ENCODE assay signal across 18 cellular contexts in genomic region chr6:16746812-16747211, GRCh38. TPM values are rescaled to one million over a fixed set of nuclear protein-coding genes. Genes with fewer than 3 reads are reported as not detected.
A peak's percentile ranks its signal among the peaks of the same experiment; 100 is the strongest.
DNase-seq lines count a peak whose midpoint lies in the region; ATAC-seq and TF ChIP-seq lines count a peak whose summit lies in the region.
"Had no signal": no experiment of that assay in that cellular context is flagged by ENCODE, and none has a peak within 500 bp of the region (broad histone marks: within the 10 kb centered on the region; RNA-seq: fewer than 3 reads in every experiment).

No MANE protein-coding gene starts in this region.

- no peak overlapping the region for H3K4me3 ChIP-seq in A673 (ENCODE audit: low read depth, low read length, poor library complexity, severe bottlenecking)
- no peak overlapping the region for H3K4me3 ChIP-seq in effector memory CD4-positive, alpha-beta T cell (ENCODE audit: insufficient read depth, low read depth, low read length, poor library complexity, severe bottlenecking)
- H3K4me3 ChIP-seq: prostate gland, upper lobe of left lung had no signal

- peak overlapping the region; percentile 58 for H3K27ac Mint-ChIP-seq in activated T-helper 17 cell treated with anti-CD3 and anti-CD28 coated beads, Interleukin-2, amount 50 U/mL, for 72 hours
- H3K27ac Mint-ChIP-seq in progenitor cell of endocrine pancreas: peak overlapping the region; percentile 54
- no peak overlapping the region for H3K27ac Mint-ChIP-seq in natural killer cell
- H3K27ac Mint-ChIP-seq: CD4-positive, alpha-beta T cell; naive thymus-derived CD4-positive, alpha-beta T cell; stimulated activated naive B cell treated with anti-CD40 and anti-IgM and Interleukin-4, amounts not matched to agents 10 μg/mL and 1 μg/mL and 100 μg/mL, for 72 hours had no signal

- H3K4me3 Mint-ChIP-seq in activated T-helper 17 cell treated with anti-CD3 and anti-CD28 coated beads, Interleukin-2, amount 50 U/mL, for 72 hours: peak overlapping the region; percentile 54
- H3K4me3 Mint-ChIP-seq in progenitor cell of endocrine pancreas (ENCODE audit: low read depth) (no peak overlapping the region), natural killer cell (no peak overlapping the region)
- H3K4me3 Mint-ChIP-seq: CD4-positive, alpha-beta T cell; naive thymus-derived CD4-positive, alpha-beta T cell; stimulated activated naive B cell treated with anti-CD40 and anti-IgM and Interleukin-4, amounts not matched to agents 10 μg/mL and 1 μg/mL and 100 μg/mL, for 72 hours had no signal

- H3K27me3 ChIP-seq in A673 (replicated peaks; ENCODE audit: insufficient read depth, low read depth, low read length, poor library complexity) (no peaks in the 10 kb centered on the region), foreskin keratinocyte (no peaks in the 10 kb centered on the region)
- H3K27me3 ChIP-seq in effector memory CD4-positive, alpha-beta T cell (replicated peaks; ENCODE audit: control insufficient read depth, insufficient read depth, low read length, poor library complexity, severe bottlenecking): no peaks in the 10 kb centered on the region
- H3K27me3 ChIP-seq: upper lobe of left lung had no signal

- intact Hi-C loops in A673 (cut with micrococcal nuclease; ENCODE audit: unreplicated experiment): no loop called here
- intact Hi-C loops in natural killer cell (cut with micrococcal nuclease): no loop called here

- H3K36me3 ChIP-seq in A673 (ENCODE audit: insufficient read depth, low read length, poor library complexity, severe bottlenecking): no peaks in the 10 kb centered on the region
- peaks cover 6% of the 10 kb centered on the region for H3K36me3 ChIP-seq in effector memory CD4-positive, alpha-beta T cell (ENCODE audit: control insufficient read depth, insufficient read depth, low read length)
- H3K36me3 ChIP-seq: prostate gland had no signal

- POLR2A ChIA-PET in A673 (lab: Charles Lee; ENCODE audit: low non-redundant PET): no interaction called here

- H3K27ac ChIP-seq in A673 (ENCODE audit: low read depth, low read length, poor library complexity, severe bottlenecking) (peak overlapping the region; percentile 3), foreskin keratinocyte (peak overlapping the region; percentile 60)
- H3K27ac ChIP-seq in effector memory CD4-positive, alpha-beta T cell (ENCODE audit: insufficient read depth, low read length, poor library complexity, severe bottlenecking): no peak overlapping the region
- H3K27ac ChIP-seq: upper lobe of left lung had no signal

- H3K4me1 Mint-ChIP-seq in activated T-helper 17 cell treated with anti-CD3 and anti-CD28 coated beads, Interleukin-2, amount 50 U/mL, for 72 hours: peaks cover 63% of the 10 kb centered on the region
- peaks cover 36% of the 10 kb centered on the region for H3K4me1 Mint-ChIP-seq in progenitor cell of endocrine pancreas (ENCODE audit: low read depth)
- H3K4me1 Mint-ChIP-seq in natural killer cell: peaks cover 34 to 52% of the 10 kb centered on the region in 2 donors

- no peak for DNase-seq in A673 (ENCODE audit: low spot score)
- DNase-seq in foreskin keratinocyte: no peak
- DNase-seq in progenitor cell of endocrine pancreas (ENCODE audit: low spot score, unreplicated experiment): no peak
- DNase-seq in effector memory CD4-positive, alpha-beta T cell: no peak
- no peak for DNase-seq in natural killer cell
- no peak for DNase-seq in COLO668 (lab: John Stamatoyannopoulos, UW; ENCODE audit: unreplicated experiment)
- no peak for DNase-seq in activated naive CD4-positive, alpha-beta T cell treated with anti-CD3 and anti-CD28 coated beads, Interleukin-2, amount 50 U/mL, for 16 hours
- DNase-seq: activated CD8-positive, alpha-beta memory T cell treated with anti-CD3 and anti-CD28 coated beads, Interleukin-2, amount 50 U/mL, for 4 hours; anterior cingulate cortex; CD4-positive, alpha-beta T cell; DND-41; naive thymus-derived CD4-positive, alpha-beta T cell; NCI-H1417 treated with DMSO at 0.1 percent for 48 hours; NCI-H748 treated with DMSO at 0.1 percent for 48 hours; stimulated activated naive B cell treated with anti-CD40 and anti-IgM and Interleukin-4, amounts not matched to agents 10 μg/mL and 1 μg/mL and 100 μg/mL, for 72 hours; upper lobe of left lung had no signal

- CTCF ChIA-PET in A673 (lab: Charles Lee): no interaction called here

- H3K4me1 ChIP-seq in A673 (ENCODE audit: insufficient read depth, low read length, poor library complexity, severe bottlenecking): peaks cover 34% of the 10 kb centered on the region
- peaks cover 13% of the 10 kb centered on the region for H3K4me1 ChIP-seq in foreskin keratinocyte
- no peaks in the 10 kb centered on the region for H3K4me1 ChIP-seq in effector memory CD4-positive, alpha-beta T cell (ENCODE audit: control insufficient read depth, insufficient read depth, low read length, poor library complexity, severe bottlenecking)

- H3K27me3 Mint-ChIP-seq in activated T-helper 17 cell treated with anti-CD3 and anti-CD28 coated beads, Interleukin-2, amount 50 U/mL, for 72 hours: no peaks in the 10 kb centered on the region
- H3K27me3 Mint-ChIP-seq in progenitor cell of endocrine pancreas: no peaks in the 10 kb centered on the region
- no peaks in the 10 kb centered on the region for H3K27me3 Mint-ChIP-seq in natural killer cell (ENCODE audit: low read depth in 2 of 2)
- H3K27me3 Mint-ChIP-seq: CD4-positive, alpha-beta T cell; naive thymus-derived CD4-positive, alpha-beta T cell had no signal

- BruUV-seq in A673 (replicated peaks; lab: Mats Ljungman, UMichigan): no TSS peak

- no peaks in the 10 kb centered on the region for H3K9me3 ChIP-seq in A673 (ENCODE audit: low read depth, low read length, poor library complexity, severe bottlenecking)
- H3K9me3 ChIP-seq in effector memory CD4-positive, alpha-beta T cell (ENCODE audit: control insufficient read depth, low read length): no peaks in the 10 kb centered on the region
- H3K9me3 ChIP-seq: prostate gland, upper lobe of left lung had no signal

- ATAC-seq in activated T-helper 17 cell treated with anti-CD3 and anti-CD28 coated beads, Interleukin-2, amount 50 U/mL, for 72 hours (replicated peaks): no peak
- ATAC-seq in foreskin keratinocyte (no peak), natural killer cell (no peak)

- H3K9me3 Mint-ChIP-seq in activated T-helper 17 cell treated with anti-CD3 and anti-CD28 coated beads, Interleukin-2, amount 50 U/mL, for 72 hours: no peaks in the 10 kb centered on the region
- H3K9me3 Mint-ChIP-seq in progenitor cell of endocrine pancreas (ENCODE audit: low read depth) (no peaks in the 10 kb centered on the region), natural killer cell (no peaks in the 10 kb centered on the region)
- H3K9me3 Mint-ChIP-seq: CD4-positive, alpha-beta T cell; naive thymus-derived CD4-positive, alpha-beta T cell; stimulated activated naive B cell treated with anti-CD40 and anti-IgM and Interleukin-4, amounts not matched to agents 10 μg/mL and 1 μg/mL and 100 μg/mL, for 72 hours had no signal

- no peak for TF ChIP-seq CTCF in A673 (conservative IDR thresholded peaks at IDR 0.05; ENCODE audit: low read depth, low read length)
- no peak for TF ChIP-seq CTCF in foreskin keratinocyte (conservative IDR thresholded peaks at IDR 0.05)
- no peak for TF ChIP-seq CTCF in progenitor cell of endocrine pancreas (IDR thresholded peaks at IDR 0.05; ENCODE audit: unreplicated experiment)
- TF ChIP-seq CTCF in natural killer cell (IDR thresholded peaks at IDR 0.05): no peak

- peaks cover 98% of the 10 kb centered on the region for H3K36me3 Mint-ChIP-seq in activated T-helper 17 cell treated with anti-CD3 and anti-CD28 coated beads, Interleukin-2, amount 50 U/mL, for 72 hours (ENCODE audit: low read depth)
- H3K36me3 Mint-ChIP-seq in progenitor cell of endocrine pancreas (ENCODE audit: insufficient read depth) (peaks cover 13% of the 10 kb centered on the region), natural killer cell (no peaks in the 10 kb centered on the region)

RNA-seq across cellular contexts. Expression of gene ATXN1, which starts 14.4 kb away (rescaled TPM):
- 25.6 and 25.7 TPM in 2 replicates for total RNA-seq in A673 (2021)
- total RNA-seq in activated T-helper 17 cell treated with anti-CD3 and anti-CD28 coated beads, Interleukin-2, amount 50 U/mL, for 72 hours: 100 to 1,000 TPM in 1 of 2 donors, 10 to 100 TPM in 1; 41.0 to 115 TPM
- total RNA-seq in foreskin keratinocyte: 7.2 and 11.9 TPM in 2 replicates
- polyA plus RNA-seq in foreskin keratinocyte: 2.4 and 3.0 TPM in 2 replicates
- total RNA-seq in progenitor cell of endocrine pancreas: 35.8 and 37.5 TPM in 2 replicates
- 100 to 1,000 TPM in 1 of 3 donors, 10 to 100 TPM in 2; 90.4 to 120 (median 97.9) TPM for total RNA-seq in natural killer cell

Comparison
In these comparisons a context has a peak if more than half of its experiments do, and no peak if none do; other contexts are left out.
1. H3K27ac Mint-ChIP-seq: peak in activated T-helper 17 cell treated with anti-CD3 and anti-CD28 coated beads, Interleukin-2, amount 50 U/mL, for 72 hours (single experiment) and progenitor cell of endocrine pancreas (single experiment); none in natural killer cell (0 of 2).